Comparison of ENCODE assay signal across 1 cellular context in genomic region chr1:231065510-231066241, GRCh38.
TF ChIP-seq lines count a peak whose summit lies in the region.

No MANE protein-coding gene starts in this region.

TF ChIP-seq in K562, 482 proteins besides CTCF, POLR2A, EP300 and RAD21 (continued from another document):
- TF ChIP-seq GTF2B (IDR thresholded peaks at IDR 0.05; ENCODE audit: extremely low read depth, insufficient read length) (no peak), MTA1 (IDR thresholded peaks at IDR 0.05; ENCODE audit: borderline replicate concordance) (no peak), SETDB1 (IDR thresholded peaks at IDR 0.05; ENCODE audit: low read length) (no peak), FOSL1 (tag; conservative IDR thresholded peaks at IDR 0.05) (0 out of 2 replicates have a peak, but pooled peaks have one; percentile 15), ZSCAN32 (CRISPR knock-in tag; IDR thresholded peaks at IDR 0.05) (no peak), VEZF1 (CRISPR knock-in tag; IDR thresholded peaks at IDR 0.05) (peak; percentile 15; the same call in 1 of the 2 replicates), ZNF740 (CRISPR knock-in tag; IDR thresholded peaks at IDR 0.05) (no peak), ZNF740 (tag; IDR thresholded peaks at IDR 0.05) (no peak), ELK3 (CRISPR knock-in tag; IDR thresholded peaks at IDR 0.05) (no peak), BCL6 (CRISPR knock-in tag; IDR thresholded peaks at IDR 0.05) (no peak), STAT6 (CRISPR knock-in tag; IDR thresholded peaks at IDR 0.05) (no peak), SIX5 (IDR thresholded peaks at IDR 0.05; ENCODE audit: borderline replicate concordance in 1 of 2, insufficient read depth in 1 of 2, low read depth in 1 of 2, low read length in 2 of 2) (no peak), TBL1XR1 (IDR thresholded peaks at IDR 0.05; ENCODE audit: low read length in 2 of 2) (peak in 1 of 2 experiments; percentile 64; a peak in 1 of 4 replicates), TEAD4 (IDR thresholded peaks at IDR 0.05; ENCODE audit: low read length) (peak; percentile 93), TEAD4 (CRISPR knock-in tag; IDR thresholded peaks at IDR 0.05; ENCODE audit: borderline replicate concordance) (no peak), HOMEZ (CRISPR knock-in tag; IDR thresholded peaks at IDR 0.05) (no peak), GABPB1 (CRISPR knock-in tag; IDR thresholded peaks at IDR 0.05) (peak; percentile 19; the same call in 1 of the 2 replicates), THRAP3 (IDR thresholded peaks at IDR 0.05; ENCODE audit: borderline replicate concordance) (no peak), PHF21A (IDR thresholded peaks at IDR 0.05; ENCODE audit: borderline replicate concordance, low read depth) (no peak), NR3C1 (CRISPR knock-in tag; IDR thresholded peaks at IDR 0.05) (no peak), ZFX (CRISPR knock-in tag; IDR thresholded peaks at IDR 0.05) (no peak), SRSF3 (IDR thresholded peaks at IDR 0.05; ENCODE audit: insufficient read depth, low read length) (no peak), DPF2 (IDR thresholded peaks at IDR 0.05) (peak; percentile 91), ZFP30 (CRISPR knock-in tag; IDR thresholded peaks at IDR 0.05; ENCODE audit: borderline replicate concordance) (no peak), LEF1 (IDR thresholded peaks at IDR 0.05) (0 out of 2 replicates have a peak, but pooled peaks have one; percentile 42), TAF15 (IDR thresholded peaks at IDR 0.05; ENCODE audit: low read depth, low read length) (no peak), ZNF253 (CRISPR knock-in tag; conservative IDR thresholded peaks at IDR 0.05) (no peak), ZNF592 (IDR thresholded peaks at IDR 0.05) (0 out of 2 replicates have a peak, but pooled peaks have one; percentile 39), ZNF766 (CRISPR knock-in tag; conservative IDR thresholded peaks at IDR 0.05) (peak; percentile 89), KDM1A (IDR thresholded peaks at IDR 0.05) (peak; percentile 69 to 76; a peak in 3 of 4 replicates), SFPQ (IDR thresholded peaks at IDR 0.05; ENCODE audit: low read depth, low read length) (no peak), FOXK1 (CRISPR knock-in tag; IDR thresholded peaks at IDR 0.05; ENCODE audit: borderline replicate concordance) (no peak), NR2C1 (IDR thresholded peaks at IDR 0.05) (peak; percentile 59; the same call in 1 of the 2 replicates), NR2C1 (tag; IDR thresholded peaks at IDR 0.05) (peak; percentile 82), RFX1 (IDR thresholded peaks at IDR 0.05) (peak; percentile 63), ZNF232 (CRISPR knock-in tag; IDR thresholded peaks at IDR 0.05) (no peak), BACH1 (tag; IDR thresholded peaks at IDR 0.05) (no peak), OTX1 (CRISPR knock-in tag; IDR thresholded peaks at IDR 0.05) (no peak), DIDO1 (tag; IDR thresholded peaks at IDR 0.05; ENCODE audit: low read depth) (no peak), ZBTB43 (CRISPR knock-in tag; IDR thresholded peaks at IDR 0.05) (no peak)
